Comparison of ENCODE assay signal across 9 cellular contexts in the genomic region with DNA sequence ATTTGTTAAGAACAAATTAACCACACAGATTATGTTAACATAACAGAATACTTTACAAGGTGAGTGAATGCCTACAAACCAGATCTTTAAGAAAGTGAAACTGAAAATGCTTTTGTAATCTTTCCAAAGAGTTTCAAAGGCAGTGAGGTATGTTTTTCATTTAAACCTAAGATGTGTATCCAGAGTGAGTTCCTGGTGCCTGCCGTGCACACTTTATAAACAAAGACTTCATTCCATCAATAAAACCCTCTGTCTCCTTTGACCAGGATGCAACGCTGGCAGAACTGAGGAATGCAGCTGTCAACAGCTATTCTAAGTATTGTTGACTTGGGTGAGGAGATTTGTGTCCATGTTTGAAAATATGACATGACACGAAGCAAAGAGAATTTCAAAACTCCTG.
DNase-seq lines count a peak whose midpoint lies in the region; ATAC-seq, FAIRE-seq and TF ChIP-seq lines count a peak whose summit lies in the region.
"Had no signal": no experiment of that assay in that cellular context is flagged by ENCODE, and none has a peak within 500 bp of the region (broad histone marks: within the 10 kb centered on the region; RNA-seq: fewer than 3 reads in every experiment).

No MANE protein-coding gene starts in this region.

- H3K4me3 ChIP-seq in SJCRH30 (no peak overlapping the region), keratinocyte (ENCODE audit: control insufficient read depth in 2 of 3, extremely low read depth in 1 of 3, insufficient read depth in 2 of 3, low read depth in 1 of 3, low read length in 3 of 3) (no peak overlapping the region)

- H3K4me1 ChIP-seq in SJCRH30 = peaks cover 16% of the 10 kb centered on the region; the same call in 1 of the 2 replicates
- no peaks in the 10 kb centered on the region for H3K4me1 ChIP-seq in keratinocyte (ENCODE audit: control insufficient read depth, extremely low read depth, insufficient read depth, low read length)

- peak; percentile 52 for ATAC-seq in GM19463 (IDR thresholded peaks at IDR 0.05; ENCODE audit: unreplicated experiment)

- peak; percentile 30 for FAIRE-seq in A204.1 (lab: Jason Lieb, UNC)
- no peak for FAIRE-seq in keratinocyte (lab: Jason Lieb, UNC)

- DNase-seq in SJCRH30 = peak in 1 of 2 experiments; percentile 25
- no peak for DNase-seq in keratinocyte (ENCODE audit: low read depth, low spot score)
- no peak for DNase-seq in NCI-H345 (lab: John Stamatoyannopoulos, UW)
- DNase-seq in NCI-H748 (lab: John Stamatoyannopoulos, UW; ENCODE audit: unreplicated experiment) = no peak
- no peak for DNase-seq in DMS153 treated with DMSO at 0.1 percent for 48 hours (lab: John Stamatoyannopoulos, UW; ENCODE audit: unreplicated experiment)
- DNase-seq in SHP77 (lab: John Stamatoyannopoulos, UW) = no peak
- DNase-seq: glutamatergic neuron had no signal

- H4K20me1 ChIP-seq in keratinocyte (ENCODE audit: control insufficient read depth, extremely low read depth, insufficient read depth, low read length) = no peaks in the 10 kb centered on the region

- H3K27ac ChIP-seq in SJCRH30 (peak overlapping the region; percentile 21; the same call in 1 of the 2 replicates), keratinocyte (ENCODE audit: control insufficient read depth, insufficient read depth, low read length) (no peak overlapping the region)

- no peak for TF ChIP-seq CTCF in keratinocyte (optimal IDR thresholded peaks at IDR 0.05 in 1 of 3, IDR thresholded peaks at IDR 0.05 in 1 of 3, conservative IDR thresholded peaks at IDR 0.05 in 1 of 3; ENCODE audit: extremely low read depth in 1 of 3, insufficient read depth in 2 of 3, low read length in 3 of 3)

- no peaks in the 10 kb centered on the region for H3K27me3 ChIP-seq in SJCRH30
- no peaks in the 10 kb centered on the region for H3K27me3 ChIP-seq in keratinocyte (ENCODE audit: control insufficient read depth, extremely low read depth, insufficient read depth, low read length)

- H3K36me3 ChIP-seq in SJCRH30 (no peaks in the 10 kb centered on the region), keratinocyte (ENCODE audit: control insufficient read depth in 2 of 2, extremely low read depth in 1 of 2, insufficient read depth in 2 of 2, low read length in 2 of 2) (no peaks in the 10 kb centered on the region)

- H3K9me3 ChIP-seq in SJCRH30 (replicated peaks) (no peaks in the 10 kb centered on the region), keratinocyte (ENCODE audit: control insufficient read depth, low read depth, low read length) (no peaks in the 10 kb centered on the region)

- dilution Hi-C loops in keratinocyte (cut with MboI; ENCODE audit: extremely low pct_ligation_motif_present, low sequenced_read_pairs) = no loop called here

- H2AFZ ChIP-seq in keratinocyte (ENCODE audit: control insufficient read depth, low read length) = peak overlapping the region; percentile 74

- H3K4me2 ChIP-seq in keratinocyte (ENCODE audit: control insufficient read depth, extremely low read depth, insufficient read depth, low read depth, low read length) = peak overlapping the region; percentile 47

- H3K9me1 ChIP-seq in keratinocyte (ENCODE audit: control insufficient read depth, extremely low read depth, insufficient read depth, low read length) = no peaks in the 10 kb centered on the region

- no peaks in the 10 kb centered on the region for H3K79me2 ChIP-seq in keratinocyte (ENCODE audit: control insufficient read depth, insufficient read depth, low read length)

- no peak overlapping the region for H3K9ac ChIP-seq in keratinocyte (ENCODE audit: control insufficient read depth, extremely low read depth, insufficient read depth, low read length)
